Comparison of ENCODE assay signal across 1 cellular context in the genomic region with DNA sequence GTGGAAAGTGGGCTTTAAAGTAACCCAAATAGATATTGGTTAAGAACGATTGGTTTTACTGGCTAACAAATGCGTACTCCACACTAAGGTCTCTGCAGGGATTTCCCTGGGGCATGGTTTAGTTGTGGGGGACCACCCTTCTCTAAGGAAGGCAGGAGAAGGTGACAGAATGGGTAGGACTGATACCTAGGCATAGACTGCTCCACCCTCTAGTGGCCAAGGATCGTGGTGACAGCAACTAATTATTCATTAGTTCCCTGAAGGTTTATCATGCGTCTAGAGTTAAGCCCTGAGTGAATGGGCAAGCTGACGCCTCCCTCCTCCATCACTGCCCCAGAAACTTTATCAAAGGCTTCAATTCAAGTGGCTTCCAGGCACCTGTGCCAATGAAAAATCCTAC.
TF ChIP-seq lines count a peak whose summit lies in the region.

No MANE protein-coding gene starts in this region.

TF ChIP-seq in H1, 55 proteins besides CTCF, POLR2A, EP300 and RAD21:
- TF ChIP-seq KDM5A (IDR thresholded peaks at IDR 0.05; ENCODE audit: low read length) (no peak), CREB1 (IDR thresholded peaks at IDR 0.05) (0 out of 2 replicates have a peak, but pooled peaks have one; percentile 27), SIN3A (conservative IDR thresholded peaks at IDR 0.05 in 1 of 2, IDR thresholded peaks at IDR 0.05 in 1 of 2; ENCODE audit: low read depth in 1 of 2, low read length in 2 of 2) (0 out of 4 replicates have a peak, but pooled peaks of 1 of the 2 experiments have one; percentile 39)
